In the genomic region with DNA sequence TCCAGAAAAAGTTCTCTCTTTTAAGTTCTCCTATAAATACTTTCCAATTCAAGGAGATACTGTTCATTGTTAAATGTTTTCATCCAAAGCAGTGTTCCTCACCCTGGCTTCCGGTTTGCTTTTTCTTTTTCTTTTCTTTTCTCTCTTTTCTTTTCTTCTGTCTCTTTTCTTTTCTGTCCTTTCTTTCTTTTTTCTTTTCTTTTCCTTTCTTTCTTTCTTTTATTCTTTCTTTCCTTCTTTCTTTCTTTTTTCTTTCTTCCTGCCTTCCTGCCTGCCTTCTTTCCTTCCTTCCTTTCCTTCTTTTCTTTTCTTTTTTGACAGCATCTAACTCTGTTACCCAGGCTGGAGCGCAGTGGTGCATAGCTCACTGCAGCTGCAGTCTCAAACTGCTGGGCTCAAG, we compare ENCODE assay signal across 8 cellular contexts.
"Had no signal": no experiment of that assay in that cellular context is flagged by ENCODE, and none has a peak within 500 bp of the region (broad histone marks: within the 10 kb centered on the region; RNA-seq: fewer than 3 reads in every experiment).

No MANE protein-coding gene starts in this region.

- H3K4me3 Mint-ChIP-seq: IgD-negative memory B cell had no signal

- H2AFZ ChIP-seq: GM23248 had no signal

- H3K27ac Mint-ChIP-seq: IgD-negative memory B cell had no signal

- H3K9ac ChIP-seq: GM23248 had no signal

- H3K4me3 ChIP-seq: GM23248, HAP-1 had no signal

- H3K9me3 Mint-ChIP-seq: IgD-negative memory B cell had no signal

- FAIRE-seq: HepG2 had no signal

- H3K9me3 ChIP-seq: HAP-1 had no signal

- H3K36me3 ChIP-seq: HAP-1 had no signal

- H3K27ac ChIP-seq: GM23248 had no signal

- DNase-seq: GM23248, GOT3, H7, KG1 had no signal

- H3K27me3 Mint-ChIP-seq: IgD-negative memory B cell had no signal

- ATAC-seq: HCT116, HepG2 had no signal
